In the genomic region with DNA sequence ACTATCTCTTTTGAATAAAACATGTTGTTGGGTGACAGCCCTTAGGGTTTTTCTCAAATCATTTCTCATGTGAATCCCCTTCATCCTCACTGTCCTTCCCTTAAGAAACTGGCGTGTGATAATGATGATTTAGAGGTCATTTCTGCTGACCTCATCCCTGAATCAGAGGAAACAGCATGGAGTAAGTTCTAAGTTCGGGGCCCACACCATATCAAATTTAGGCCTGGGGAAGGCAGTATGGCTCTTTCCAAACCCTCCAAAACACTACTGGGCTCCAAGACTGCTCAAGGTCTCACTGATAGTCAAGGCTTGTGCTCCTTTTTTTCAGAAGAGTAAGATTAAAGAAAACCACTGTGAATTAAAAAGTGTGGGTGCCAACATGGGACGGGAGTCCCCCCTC, we compare ENCODE assay signal across 10 cellular contexts. TPM values are rescaled to one million over a fixed set of nuclear protein-coding genes. Genes with fewer than 3 reads are reported as not detected.
DNase-seq lines count a peak whose midpoint lies in the region; ATAC-seq, FAIRE-seq and TF ChIP-seq lines count a peak whose summit lies in the region.
"Had no signal": no experiment of that assay in that cellular context is flagged by ENCODE, and none has a peak within 500 bp of the region (broad histone marks: within the 10 kb centered on the region; RNA-seq: fewer than 3 reads in every experiment).

No MANE protein-coding gene starts in this region.

- POLR2A ChIA-PET in HepG2 (lab: Yijun Ruan, JAX): interaction anchor here (0.6 to 2.3 kb wide), 5 partner anchors 9 to 475 kb away, joined by 4 to 25 read pairs (median 14); partner anchors contain the start of genes DCTN4 and RBM22

- in situ Hi-C loops in HepG2 (cut with HindIII; ENCODE audit: extremely low pct_ligation_motif_present, low pct_unique_long_range_greater_than_20kb): no loop called here

- H3K79me2 ChIP-seq in HepG2 (ENCODE audit: insufficient read depth, low read length): peaks cover 34% of the 10 kb centered on the region

- no peak overlapping the region for H2AFZ ChIP-seq in HepG2 (ENCODE audit: low read length)

- intact Hi-C loops in HepG2 (cut with micrococcal nuclease; ENCODE audit: unreplicated experiment): loop anchor here (1.0 to 5.0 kb wide), 2 partner anchors 15 to 215 kb away; no protein-coding TSS in a partner anchor

- H3K27me3 Mint-ChIP-seq in activated CD8-positive, alpha-beta memory T cell treated with anti-CD3 and anti-CD28 coated beads, Interleukin-2, amount 10 ng/mL, durations not matched to agents 7 days and 5 days: no peaks in the 10 kb centered on the region
- H3K27me3 Mint-ChIP-seq in activated naive CD8-positive, alpha-beta T cell treated with anti-CD3 and anti-CD28 coated beads, Interleukin-2, amount 50 U/mL, for 24 hours: peaks cover 4% of the 10 kb centered on the region

- peak overlapping the region; percentile 94 for H3K27ac Mint-ChIP-seq in activated CD8-positive, alpha-beta memory T cell treated with anti-CD3 and anti-CD28 coated beads, Interleukin-2, amount 10 ng/mL, durations not matched to agents 7 days and 5 days
- H3K27ac Mint-ChIP-seq in activated naive CD8-positive, alpha-beta T cell treated with anti-CD3 and anti-CD28 coated beads, Interleukin-2, amount 50 U/mL, for 24 hours: peak overlapping the region; percentile 60

- no peak for TF ChIP-seq POLR2A in HepG2 (IDR thresholded peaks at IDR 0.05; ENCODE audit: insufficient read depth in 1 of 2, low read depth in 2 of 2, low read length in 2 of 2)

- peak overlapping the region; percentile 99 for H3K4me3 Mint-ChIP-seq in activated CD8-positive, alpha-beta memory T cell treated with anti-CD3 and anti-CD28 coated beads, Interleukin-2, amount 10 ng/mL, durations not matched to agents 7 days and 5 days
- H3K4me3 Mint-ChIP-seq in activated naive CD8-positive, alpha-beta T cell treated with anti-CD3 and anti-CD28 coated beads, Interleukin-2, amount 50 U/mL, for 24 hours: peak overlapping the region; percentile 97

- H3K9me3 Mint-ChIP-seq in activated CD8-positive, alpha-beta memory T cell treated with anti-CD3 and anti-CD28 coated beads, Interleukin-2, amount 10 ng/mL, durations not matched to agents 7 days and 5 days (ENCODE audit: low read depth): no peaks in the 10 kb centered on the region
- H3K9me3 Mint-ChIP-seq in activated naive CD8-positive, alpha-beta T cell treated with anti-CD3 and anti-CD28 coated beads, Interleukin-2, amount 50 U/mL, for 24 hours: no peaks in the 10 kb centered on the region

- no peaks in the 10 kb centered on the region for H3K9me3 ChIP-seq in HepG2 (ENCODE audit: low read length)
- H3K9me3 ChIP-seq in thymus (ENCODE audit: control insufficient read depth): no peaks in the 10 kb centered on the region

- no peak for DNase-seq in activated CD8-positive, alpha-beta memory T cell treated with anti-CD3 and anti-CD28 coated beads, Interleukin-2, amount 10 ng/mL, durations not matched to agents 7 days and 5 days
- no peak for DNase-seq in activated CD8-positive, alpha-beta memory T cell treated with anti-CD3 and anti-CD28 coated beads, Interleukin-2, amount 50 U/mL, for 48 hours
- DNase-seq in activated naive CD8-positive, alpha-beta T cell treated with anti-CD3 and anti-CD28 coated beads, Interleukin-2, amount 50 U/mL, for 24 hours: no peak
- DNase-seq in HepG2 (ENCODE audit: low spot score) (no peak), AG08396 (ENCODE audit: low spot score) (no peak)
- DNase-seq: cortex of kidney; stimulated activated CD4-positive, alpha-beta T cell treated with anti-CD3 and anti-CD28 coated beads, Interleukin-1b, Interleukin-23, amount 100 ng/mL, for 48 hours had no signal

- H3K4me2 ChIP-seq in HepG2 (ENCODE audit: low read depth, low read length): peak overlapping the region; percentile 98

- H3K27me3 ChIP-seq in HepG2 (ENCODE audit: control insufficient read depth in 1 of 2, insufficient read depth in 2 of 2, low read length in 2 of 2) (no peaks in the 10 kb centered on the region; a peak in 1 of 5 replicates), thymus (ENCODE audit: control insufficient read depth, insufficient read depth) (no peaks in the 10 kb centered on the region)

- no TSS peak for BruUV-seq in HepG2 (replicated peaks; lab: Mats Ljungman, UMichigan)

- H3K27ac ChIP-seq in HepG2 (ENCODE audit: extremely low read length, insufficient read depth, low read length): no peak overlapping the region
- H3K27ac ChIP-seq in thymus (ENCODE audit: low read depth): no peak overlapping the region

- H3K36me3 ChIP-seq in HepG2 (replicated peaks in 1 of 2; ENCODE audit: control insufficient read depth in 1 of 2, insufficient read depth in 2 of 2, low read length in 2 of 2): no peaks in the 10 kb centered on the region
- no peaks in the 10 kb centered on the region for H3K36me3 ChIP-seq in thymus (ENCODE audit: control insufficient read depth, insufficient read depth)

- CTCF ChIA-PET in activated CD8-positive, alpha-beta memory T cell treated with anti-CD3 and anti-CD28 coated beads, Interleukin-2, amount 10 ng/mL, durations not matched to agents 7 days and 5 days (lab: Charles Lee): interaction anchor here (0.6 to 6.0 kb wide), 11 partner anchors 9 to 76 kb away, joined by 3 to 73 read pairs (median 10); partner anchors contain the start of genes DCTN4, IRGM and RBM22
- CTCF ChIA-PET in HepG2 (lab: Yijun Ruan, JAX; ENCODE audit: low intra/inter-chr PET ratio, low total read pairs): interaction anchor here (0.6 kb wide), 1 partner anchor 269 kb away, joined by 3 read pairs; no protein-coding TSS in a partner anchor

- FAIRE-seq in HepG2 (lab: Jason Lieb, UNC): no peak

- H3K9ac ChIP-seq in HepG2 (ENCODE audit: insufficient read depth, low read depth, low read length): peak overlapping the region; percentile 74; the same call in 1 of the 2 replicates

- WGBS in HepG2 (ENCODE audit: low lambda C conversion rate): 2% methylated on average over 3 of the region's 3 CpGs
- 73% methylated on average over 3 of the region's 3 CpGs for WGBS in thymus

- no peak for ATAC-seq in activated CD8-positive, alpha-beta memory T cell treated with anti-CD3 and anti-CD28 coated beads, Interleukin-2, amount 10 ng/mL, durations not matched to agents 7 days and 5 days
- no peak for ATAC-seq in activated naive CD8-positive, alpha-beta T cell treated with anti-CD3 and anti-CD28 coated beads, Interleukin-2, amount 50 U/mL, for 24 hours
- no peak for ATAC-seq in HepG2
- ATAC-seq in HG03039 (IDR thresholded peaks at IDR 0.05; ENCODE audit: unreplicated experiment): no peak
- no peak for ATAC-seq in GM21367 (IDR thresholded peaks at IDR 0.05; ENCODE audit: unreplicated experiment)

- H3K36me3 Mint-ChIP-seq in activated CD8-positive, alpha-beta memory T cell treated with anti-CD3 and anti-CD28 coated beads, Interleukin-2, amount 10 ng/mL, durations not matched to agents 7 days and 5 days: peaks cover 9% of the 10 kb centered on the region
- H3K36me3 Mint-ChIP-seq in activated naive CD8-positive, alpha-beta T cell treated with anti-CD3 and anti-CD28 coated beads, Interleukin-2, amount 50 U/mL, for 24 hours (ENCODE audit: low read depth): no peaks in the 10 kb centered on the region

- H3K4me3 ChIP-seq in HepG2 (replicated peaks in 1 of 3; ENCODE audit: insufficient read depth in 1 of 3, low read depth in 2 of 3, low read length in 3 of 3) (peak overlapping the region; percentile 74 to 90 (median 79); a peak in 4 of 6 replicates), thymus (ENCODE audit: low read length) (peak overlapping the region; percentile 74)

- H3K4me1 Mint-ChIP-seq in activated CD8-positive, alpha-beta memory T cell treated with anti-CD3 and anti-CD28 coated beads, Interleukin-2, amount 10 ng/mL, durations not matched to agents 7 days and 5 days: peaks cover 58% of the 10 kb centered on the region
- H3K4me1 Mint-ChIP-seq in activated naive CD8-positive, alpha-beta T cell treated with anti-CD3 and anti-CD28 coated beads, Interleukin-2, amount 50 U/mL, for 24 hours: peaks cover 47% of the 10 kb centered on the region

- no peaks in the 10 kb centered on the region for H4K20me1 ChIP-seq in HepG2 (ENCODE audit: insufficient read depth, low read length)

- no peak for TF ChIP-seq CTCF in HepG2 (CRISPR knock-in tag; IDR thresholded peaks at IDR 0.05)

- no peak for TF ChIP-seq RAD21 in HepG2 (CRISPR knock-in tag; IDR thresholded peaks at IDR 0.05)

- TF ChIP-seq EP300 in HepG2 (IDR thresholded peaks at IDR 0.05; ENCODE audit: low read depth in 2 of 2, low read length in 2 of 2) (no peak), HepG2 (CRISPR knock-in tag; IDR thresholded peaks at IDR 0.05; ENCODE audit: borderline replicate concordance) (no peak)

- peaks cover 48% of the 10 kb centered on the region for H3K4me1 ChIP-seq in HepG2 (ENCODE audit: insufficient read depth, low read length)
- peaks cover 28% of the 10 kb centered on the region for H3K4me1 ChIP-seq in thymus (ENCODE audit: control insufficient read depth, insufficient read depth, low read length)

RNA-seq across cellular contexts. Expression of gene SMIM3, which starts 0.9 kb away (rescaled TPM):
- total RNA-seq in activated CD8-positive, alpha-beta memory T cell treated with anti-CD3 and anti-CD28 coated beads, Interleukin-2, amount 10 ng/mL, durations not matched to agents 7 days and 5 days: 10 to 100 TPM; 22.1 to 37.5 TPM
- total RNA-seq in HepG2 (2016; rRNA removed; fragmentation: Illumina TruSeq; extraction: Trizol): 11.6 and 14.1 TPM in 2 replicates
- total RNA-seq in HepG2 (2016; cell fraction: cytosol; rRNA removed; fragmentation: Illumina TruSeq; extraction: Trizol; ENCODE audit: low read depth): 17.2 and 21.9 TPM in 2 replicates
- total RNA-seq in HepG2 (2016; cell fraction: insoluble cytoplasmic fraction; rRNA removed; fragmentation: Illumina TruSeq; extraction: Trizol): 12.8 and 13.2 TPM in 2 replicates
- total RNA-seq in HepG2 (2016; cell fraction: membrane; rRNA removed; fragmentation: Illumina TruSeq; extraction: Trizol): 26.9 and 32.8 TPM in 2 replicates
- total RNA-seq in HepG2 (2016; cell fraction: nucleus; rRNA removed; fragmentation: Illumina TruSeq; extraction: Trizol): 5.2 and 6.0 TPM in 2 replicates
- polyA plus RNA-seq in HepG2 (2011; rRNA removed) (71.3 and 96.7 TPM in 2 replicates), thymus (30.1 TPM)
- polyA plus RNA-seq in HepG2 (2011; cell fraction: cytosol; rRNA removed): 110 and 111 TPM in 2 replicates
- 25.5 and 30.6 TPM in 2 replicates for polyA plus RNA-seq in HepG2 (2011; cell fraction: nucleus; rRNA removed)
- polyA plus RNA-seq in HepG2 (2012): 81.2 and 85.5 TPM in 2 replicates
- 17.8 and 26.6 TPM in 2 replicates for polyA plus RNA-seq in HepG2 (2016; cell fraction: cytosol; fragmentation: Illumina TruSeq; extraction: Trizol; ENCODE audit: low read depth)
- polyA plus RNA-seq in HepG2 (2016; cell fraction: insoluble cytoplasmic fraction; fragmentation: Illumina TruSeq; extraction: Trizol; ENCODE audit: low read depth): 12.2 and 14.7 TPM in 2 replicates
- 22.1 and 31.4 TPM in 2 replicates for polyA plus RNA-seq in HepG2 (2016; cell fraction: membrane; fragmentation: Illumina TruSeq; extraction: Trizol; ENCODE audit: low read depth)
- 8.9 and 9.4 TPM in 2 replicates for polyA plus RNA-seq in HepG2 (2016; cell fraction: nucleus; fragmentation: Illumina TruSeq; extraction: Trizol; ENCODE audit: insufficient read depth, low read depth)
- 0.09 and 62.7 TPM in 2 replicates for polyA minus RNA-seq in HepG2 (2011; rRNA and poly(A)+ RNA removed; ENCODE audit: low replicate concordance)
- 32.4 and 33.9 TPM in 2 replicates for polyA minus RNA-seq in HepG2 (2011; cell fraction: cytosol; rRNA and poly(A)+ RNA removed)
- 9.8 and 12.9 TPM in 2 replicates for polyA minus RNA-seq in HepG2 (2011; cell fraction: nucleus; rRNA and poly(A)+ RNA removed)

RNA-seq across cellular contexts. Expression of gene DCTN4, which starts 18.9 kb away (rescaled TPM):
- total RNA-seq in activated CD8-positive, alpha-beta memory T cell treated with anti-CD3 and anti-CD28 coated beads, Interleukin-2, amount 10 ng/mL, durations not matched to agents 7 days and 5 days: 10 to 100 TPM; 41.9 to 46.1 TPM
- total RNA-seq in HepG2 (2016; rRNA removed; fragmentation: Illumina TruSeq; extraction: Trizol): 26.9 and 39.7 TPM in 2 replicates
- 3.5 and 5.2 TPM in 2 replicates for total RNA-seq in HepG2 (2016; cell fraction: cytosol; rRNA removed; fragmentation: Illumina TruSeq; extraction: Trizol; ENCODE audit: low read depth)
- total RNA-seq in HepG2 (2016; cell fraction: insoluble cytoplasmic fraction; rRNA removed; fragmentation: Illumina TruSeq; extraction: Trizol): 28.4 and 40.9 TPM in 2 replicates
- total RNA-seq in HepG2 (2016; cell fraction: membrane; rRNA removed; fragmentation: Illumina TruSeq; extraction: Trizol): 16.8 and 20.1 TPM in 2 replicates
- 29.2 and 37.4 TPM in 2 replicates for total RNA-seq in HepG2 (2016; cell fraction: nucleus; rRNA removed; fragmentation: Illumina TruSeq; extraction: Trizol)
- 21.5 and 24.1 TPM in 2 replicates for polyA plus RNA-seq in HepG2 (2011; rRNA removed)
- 17.3 and 22.7 TPM in 2 replicates for polyA plus RNA-seq in HepG2 (2011; cell fraction: cytosol; rRNA removed)
- polyA plus RNA-seq in HepG2 (2011; cell fraction: nucleus; rRNA removed): 18.6 and 20.3 TPM in 2 replicates
- polyA plus RNA-seq in HepG2 (2012): 18.3 and 23.7 TPM in 2 replicates
- polyA plus RNA-seq in HepG2 (2016; cell fraction: cytosol; fragmentation: Illumina TruSeq; extraction: Trizol; ENCODE audit: low read depth): 1.7 and 1.8 TPM in 2 replicates
- 42.0 and 42.5 TPM in 2 replicates for polyA plus RNA-seq in HepG2 (2016; cell fraction: insoluble cytoplasmic fraction; fragmentation: Illumina TruSeq; extraction: Trizol; ENCODE audit: low read depth)
- 7.3 and 8.7 TPM in 2 replicates for polyA plus RNA-seq in HepG2 (2016; cell fraction: membrane; fragmentation: Illumina TruSeq; extraction: Trizol; ENCODE audit: low read depth)
- 24.5 and 29.7 TPM in 2 replicates for polyA plus RNA-seq in HepG2 (2016; cell fraction: nucleus; fragmentation: Illumina TruSeq; extraction: Trizol; ENCODE audit: insufficient read depth, low read depth)
- 41.6 and 54.4 TPM in 2 replicates for polyA minus RNA-seq in HepG2 (2011; rRNA and poly(A)+ RNA removed; ENCODE audit: low replicate concordance)
- 26.7 and 27.0 TPM in 2 replicates for polyA minus RNA-seq in HepG2 (2011; cell fraction: cytosol; rRNA and poly(A)+ RNA removed)
- 59.4 and 66.0 TPM in 2 replicates for polyA minus RNA-seq in HepG2 (2011; cell fraction: nucleus; rRNA and poly(A)+ RNA removed)
- polyA plus RNA-seq in thymus: 30.5 TPM
